In the genomic region with DNA sequence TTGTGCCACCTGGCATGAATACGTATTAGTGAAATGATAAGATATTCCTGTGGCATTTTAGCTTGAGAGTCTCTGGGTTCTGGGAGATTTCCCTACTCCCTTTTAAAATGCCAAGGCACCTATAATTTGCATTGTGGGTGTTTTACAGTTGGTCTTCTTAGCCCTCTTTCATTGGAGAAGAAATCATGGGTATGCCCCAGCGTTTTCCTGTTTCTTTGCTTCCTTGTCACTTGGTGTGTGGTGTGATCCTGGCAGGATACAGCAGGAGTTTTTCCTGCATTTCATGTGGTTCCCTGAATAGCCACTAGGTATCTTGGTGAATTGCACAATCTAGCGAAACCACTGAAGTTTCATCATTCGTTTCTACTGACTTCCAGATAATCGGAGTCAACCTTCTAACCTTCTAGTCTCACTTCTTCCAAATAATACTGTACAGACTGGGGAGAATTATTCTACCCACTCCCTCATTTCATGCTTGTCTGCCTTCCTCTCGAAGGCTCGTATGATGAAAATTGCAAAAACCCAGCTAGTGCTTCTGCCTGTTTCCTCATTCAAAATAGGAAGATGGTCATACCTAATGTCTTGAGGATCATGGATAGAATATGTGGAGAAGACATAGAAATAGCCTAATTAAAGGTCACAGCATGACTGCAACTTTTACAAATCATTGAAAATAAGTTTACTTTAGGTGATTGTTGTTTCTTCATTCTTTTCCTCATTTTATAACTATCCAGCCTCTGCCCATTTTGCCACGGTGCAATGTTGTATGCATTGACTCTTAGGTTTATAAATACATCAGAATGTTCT, we compare ENCODE assay signal across 8 cellular contexts. TPM values are rescaled to one million over a fixed set of nuclear protein-coding genes. Genes with fewer than 3 reads are reported as not detected.
DNase-seq lines count a peak whose midpoint lies in the region; ATAC-seq and TF ChIP-seq lines count a peak whose summit lies in the region.

No MANE protein-coding gene starts in this region.

- H3K4me3 ChIP-seq in left ventricle myocardium inferior (peak overlapping the region; percentile 98), esophagus (ENCODE audit: low read depth in 1 of 2, low read length in 2 of 2) (peak overlapping the region; percentile 44 to 80), rectal smooth muscle tissue (ENCODE audit: low read length) (peak overlapping the region; percentile 54)

- H3K27me3 ChIP-seq in left ventricle myocardium inferior (ENCODE audit: low read depth), result no peaks in the 10 kb centered on the region
- no peaks in the 10 kb centered on the region for H3K27me3 ChIP-seq in esophagus (ENCODE audit: control insufficient read depth in 1 of 2, insufficient read depth in 2 of 2, low read length in 2 of 2)
- H3K27me3 ChIP-seq in rectal smooth muscle tissue (ENCODE audit: control insufficient read depth, insufficient read depth, low read length), result no peaks in the 10 kb centered on the region

- H3K9me3 ChIP-seq in left ventricle myocardium inferior (replicated peaks) (no peaks in the 10 kb centered on the region), esophagus (ENCODE audit: control insufficient read depth in 2 of 2, insufficient read depth in 1 of 2, low read depth in 1 of 2, low read length in 1 of 2) (no peaks in the 10 kb centered on the region)

- no peak for DNase-seq in left ventricle myocardium inferior
- DNase-seq in Right ventricle myocardium inferior (ENCODE audit: missing footprints), result no peak
- peak; percentile 66 for DNase-seq in SKM-1 treated with dmso at 0.1 percent for 144 hours (lab: John Stamatoyannopoulos, UW; ENCODE audit: unreplicated experiment)
- DNase-seq in effector CD8-positive, alpha-beta T cell (lab: John Stamatoyannopoulos, UW), result no peak

- peak overlapping the region; percentile 38 for H3K9ac ChIP-seq in rectal smooth muscle tissue (ENCODE audit: low read length)

- ATAC-seq in Right ventricle myocardium inferior (no peak), GM18858 (IDR thresholded peaks at IDR 0.05; ENCODE audit: unreplicated experiment) (no peak), HG03097 (IDR thresholded peaks at IDR 0.05; ENCODE audit: low FRiP score, unreplicated experiment) (no peak)

- intact Hi-C loops in left ventricle myocardium inferior (cut with micrococcal nuclease) (loop anchor here (5.0 to 10.0 kb wide), 2 partner anchors 155 to 267 kb away; no protein-coding TSS in a partner anchor), Right ventricle myocardium inferior (cut with DNase I) (loop anchor here (2.0 kb wide), 1 partner anchor 75 kb away; no protein-coding TSS in a partner anchor)

- peak; percentile 63 for TF ChIP-seq CTCF in left ventricle myocardium inferior (IDR thresholded peaks at IDR 0.05; ENCODE audit: borderline replicate concordance)

- H3K4me1 ChIP-seq in left ventricle myocardium inferior (peaks cover 78% of the 10 kb centered on the region), esophagus (ENCODE audit: control insufficient read depth in 2 of 2, insufficient read depth in 2 of 2, low read length in 1 of 2) (peaks cover 0 to 11% of the 10 kb centered on the region in 2 donors), rectal smooth muscle tissue (ENCODE audit: control insufficient read depth, insufficient read depth, low read length) (peaks cover 27% of the 10 kb centered on the region)

- H3K36me3 ChIP-seq in left ventricle myocardium inferior, result peaks cover 23% of the 10 kb centered on the region
- H3K36me3 ChIP-seq in esophagus (ENCODE audit: control insufficient read depth in 2 of 2, insufficient read depth in 2 of 2, low read length in 1 of 2), result peaks cover 0 to 10% of the 10 kb centered on the region in 2 donors
- H3K36me3 ChIP-seq in rectal smooth muscle tissue (ENCODE audit: control insufficient read depth, insufficient read depth, low read length), result peaks cover 20% of the 10 kb centered on the region

- WGBS in esophagus, 2 donors, result 11 to 14% methylated on average over 8 of the region's 8 CpGs

- H3K27ac ChIP-seq in left ventricle myocardium inferior (replicated peaks), result peak overlapping the region; percentile 100
- H3K27ac ChIP-seq in esophagus (ENCODE audit: low read depth in 2 of 2, low read length in 1 of 2), result peak overlapping the region; percentile 90 to 92
- peak overlapping the region; percentile 70 for H3K27ac ChIP-seq in rectal smooth muscle tissue (ENCODE audit: low read depth, low read length)

RNA-seq across cellular contexts. Expression of a gene that starts 2.7 kb away (rescaled TPM):
- total RNA-seq in left ventricle myocardium inferior, result 33.9 TPM
- total RNA-seq in Right ventricle myocardium inferior, result 26.9 TPM
- polyA plus RNA-seq in esophagus, result 100 to 1,000 TPM in 1 of 2 donors, 10 to 100 TPM in 1; 84.0 to 185 TPM
